10 cellular contexts compared by ENCODE assay signal in genomic region chr1:24392604-24392946, GRCh38. TPM values are rescaled to one million over a fixed set of nuclear protein-coding genes. Genes with fewer than 3 reads are reported as not detected.
A peak's percentile ranks its signal among the peaks of the same experiment; 100 is the strongest.
DNase-seq lines count a peak whose midpoint lies in the region; ATAC-seq and TF ChIP-seq lines count a peak whose summit lies in the region.
"Had no signal": no experiment of that assay in that cellular context is flagged by ENCODE, and none has a peak within 500 bp of the region (broad histone marks: within the 10 kb centered on the region; RNA-seq: fewer than 3 reads in every experiment).

No MANE protein-coding gene starts in this region.

- H3K9me3 ChIP-seq in heart right ventricle (peaks cover 0 to 4% (median 0%) of the 10 kb centered on the region in 11 donors), lower lobe of right lung (no peaks in the 10 kb centered on the region), upper lobe of left lung (no peaks in the 10 kb centered on the region), aorta (ENCODE audit: control insufficient read depth, low read length) (no peaks in the 10 kb centered on the region)
- H3K9me3 ChIP-seq: BLaER1 had no signal

- H3K36me3 ChIP-seq in heart right ventricle, result no peaks in the 10 kb centered on the region
- H3K36me3 ChIP-seq in lower lobe of right lung, result no peaks in the 10 kb centered on the region
- no peaks in the 10 kb centered on the region for H3K36me3 ChIP-seq in upper lobe of left lung
- H3K36me3 ChIP-seq in aorta (ENCODE audit: control insufficient read depth in 1 of 2, insufficient read depth in 2 of 2, low read length in 1 of 2), result no peaks in the 10 kb centered on the region
- H3K36me3 ChIP-seq: BLaER1 had no signal

- 88 to 92% methylated on average over 4 of the region's 4 CpGs for WGBS in heart right ventricle, 2 donors
- 86 to 91% methylated on average over 4 of the region's 4 CpGs for WGBS in upper lobe of left lung, 2 donors
- WGBS in aorta, 2 donors, result 92 to 93% methylated on average over 4 of the region's 4 CpGs

- H3K4me1 ChIP-seq in heart right ventricle, result peaks cover 0 to 31% (median 15%) of the 10 kb centered on the region in 9 donors
- peaks cover 24% of the 10 kb centered on the region for H3K4me1 ChIP-seq in lower lobe of right lung
- H3K4me1 ChIP-seq in upper lobe of left lung, result peaks cover 17 to 43% (median 26%) of the 10 kb centered on the region in 4 donors
- no peaks in the 10 kb centered on the region for H3K4me1 ChIP-seq in aorta (ENCODE audit: control insufficient read depth in 1 of 2, insufficient read depth in 2 of 2, low read length in 2 of 2)

- intact Hi-C loops in heart right ventricle (cut with DNase I), result loop anchor here in 5 of 10 donors (1.0 to 10.0 kb wide), 5 partner anchors 190 to 250 kb away; partner anchors contain the start of gene SRRM1 (in 1 of the 5)
- intact Hi-C loops in Right ventricle myocardium inferior (cut with DNase I), result no loop called here
- intact Hi-C loops in lower lobe of right lung (cut with DNase I), result no loop called here
- intact Hi-C loops in aorta (cut with DNase I), result loop anchor here in 1 of 2 donors (10.0 kb wide), 1 partner anchor 242 kb away; no protein-coding TSS in a partner anchor

- no peak for TF ChIP-seq POLR2A in upper lobe of left lung (IDR thresholded peaks at IDR 0.05)

- H3K27ac ChIP-seq in heart right ventricle (peak overlapping the region in 9 of 10 donors; percentile 57 to 85 (median 78)), VCaP (peak overlapping the region; percentile 69; the same call in 1 of the 2 replicates), lower lobe of right lung (peak overlapping the region; percentile 73), upper lobe of left lung (peak overlapping the region; percentile 60 to 86 (median 80)), aorta (ENCODE audit: low read depth in 1 of 2, low read length in 2 of 2) (no peak overlapping the region)
- H3K27ac ChIP-seq: BLaER1 had no signal

- TF ChIP-seq EP300 in upper lobe of left lung (IDR thresholded peaks at IDR 0.05), result no peak

- H3K27me3 ChIP-seq in heart right ventricle (no peaks in the 10 kb centered on the region), lower lobe of right lung (ENCODE audit: low read depth) (no peaks in the 10 kb centered on the region), upper lobe of left lung (no peaks in the 10 kb centered on the region), aorta (ENCODE audit: control insufficient read depth in 1 of 2, insufficient read depth in 2 of 2, low read length in 1 of 2) (no peaks in the 10 kb centered on the region)
- H3K27me3 ChIP-seq: BLaER1 had no signal

- ATAC-seq in heart right ventricle, result no peak
- no peak for ATAC-seq in Right ventricle myocardium inferior
- ATAC-seq in lower lobe of right lung, result no peak
- ATAC-seq in upper lobe of left lung (ENCODE audit: low FRiP score in 2 of 2), result no peak
- no peak for ATAC-seq in HG03039 (IDR thresholded peaks at IDR 0.05; ENCODE audit: unreplicated experiment)
- ATAC-seq in aorta (ENCODE audit: low FRiP score), result no peak

- TF ChIP-seq CTCF in heart right ventricle (IDR thresholded peaks at IDR 0.05) (peak in 2 of 9 donors; percentile 1 to 22), VCaP (conservative IDR thresholded peaks at IDR 0.05) (peak; percentile 65), lower lobe of right lung (IDR thresholded peaks at IDR 0.05) (peak; percentile 14), upper lobe of left lung (IDR thresholded peaks at IDR 0.05) (no peak)

- H3K4me3 ChIP-seq in heart right ventricle (no peak overlapping the region), lower lobe of right lung (no peak overlapping the region), upper lobe of left lung (no peak overlapping the region), aorta (ENCODE audit: low read length in 2 of 2) (no peak overlapping the region)
- H3K4me3 ChIP-seq: BLaER1 had no signal

- no peak for DNase-seq in heart right ventricle
- DNase-seq in Right ventricle myocardium inferior (ENCODE audit: missing footprints), result no peak
- no peak for DNase-seq in lower lobe of right lung
- no peak for DNase-seq in upper lobe of left lung
- DNase-seq in effector CD4-positive, alpha-beta T cell, result no peak
- DNase-seq in aorta, result no peak
- DNase-seq: SIG-M5 had no signal

RNA-seq across cellular contexts. Expression of gene STPG1, which starts 21.0 kb away (rescaled TPM):
- total RNA-seq in heart right ventricle (1 to 10 TPM; 2.7 to 6.6 (median 4.5) TPM), Right ventricle myocardium inferior (6.8 TPM), lower lobe of right lung (13.1 TPM), upper lobe of left lung (10 to 100 TPM in 2 of 6 donors, 1 to 10 TPM in 4; 5.5 to 20.1 (median 8.2) TPM), aorta (1 to 10 TPM; 3.8 to 5.7 TPM)
- polyA plus RNA-seq in heart right ventricle (1 to 10 TPM; 3.3 to 5.7 TPM), aorta (1 to 10 TPM; 2.1 to 3.7 TPM)

RNA-seq across cellular contexts. Expression of gene NIPAL3, which starts 23.0 kb away (rescaled TPM):
- total RNA-seq in heart right ventricle, result 10 to 100 TPM; 21.5 to 44.9 (median 27.2) TPM
- 1 to 10 TPM; 5.3 to 9.8 TPM for polyA plus RNA-seq in heart right ventricle
- 30.9 TPM for total RNA-seq in Right ventricle myocardium inferior
- total RNA-seq in lower lobe of right lung, result 38.0 TPM
- 10 to 100 TPM; 28.2 to 71.0 (median 46.6) TPM for total RNA-seq in upper lobe of left lung
- 10 to 100 TPM in 1 of 2 donors, 1 to 10 TPM in 1; 9.8 to 13.0 TPM for total RNA-seq in aorta
- 1 to 10 TPM; 6.3 to 6.7 TPM for polyA plus RNA-seq in aorta

Comparison
In these comparisons a context has a peak if more than half of its experiments do, and no peak if none do; other contexts are left out.
1. H3K27ac ChIP-seq: peak in heart right ventricle (9 of 10), VCaP (single experiment), lower lobe of right lung (single experiment) and upper lobe of left lung (4 of 4); none in aorta (0 of 2).
2. CTCF ChIP-seq: peak in VCaP (single experiment) and lower lobe of right lung (single experiment); none in upper lobe of left lung (0 of 6).